1 cellular context compared by ENCODE assay signal in the genomic region with DNA sequence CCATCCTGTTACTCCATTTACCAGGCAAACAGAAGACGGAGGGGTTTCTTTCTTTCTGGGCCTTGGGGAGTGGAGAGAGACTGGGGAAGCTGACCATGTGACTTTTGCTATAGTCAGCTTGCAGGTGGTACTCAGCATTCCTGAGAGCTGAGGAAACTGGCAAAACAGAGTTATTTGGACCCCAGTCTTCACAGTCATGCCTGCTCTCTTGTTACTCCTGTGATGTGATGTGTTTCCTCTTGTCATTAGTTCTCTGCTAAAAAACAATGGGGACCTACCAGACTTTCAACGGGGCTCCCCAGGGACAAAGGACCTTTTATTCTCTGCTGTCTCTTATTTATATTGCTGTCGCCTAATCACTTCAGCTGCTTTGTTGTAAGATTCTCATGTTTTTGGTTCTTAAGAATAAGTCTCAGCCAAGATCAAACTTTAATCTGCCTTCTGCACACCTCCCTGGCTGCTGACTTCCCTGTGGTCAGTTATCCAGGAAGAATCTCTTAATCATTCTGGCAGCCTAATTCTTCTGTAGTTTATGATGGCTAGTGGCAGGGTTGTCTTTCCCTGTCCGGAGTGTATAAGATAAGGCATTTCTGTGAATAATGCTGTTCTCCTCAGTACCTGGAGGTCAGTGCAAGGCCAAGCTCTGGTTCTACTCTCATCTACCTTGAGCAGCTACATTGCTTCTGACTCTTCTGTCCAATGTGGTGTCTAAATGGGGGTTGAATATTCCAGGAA.
TF ChIP-seq lines count a peak whose summit lies in the region.

No MANE protein-coding gene starts in this region.

TF ChIP-seq in K562, 482 proteins besides CTCF, POLR2A, EP300 and RAD21 (continued from another document and continues in another):
- TF ChIP-seq MGA (IDR thresholded peaks at IDR 0.05) (no peak), YY1 (IDR thresholded peaks at IDR 0.05; ENCODE audit: borderline replicate concordance in 1 of 3, control insufficient read depth in 1 of 3, extremely low read depth in 1 of 3, insufficient read depth in 3 of 3, insufficient read length in 1 of 3, insufficient replicate concordance in 2 of 3, low read depth in 1 of 3, low read length in 2 of 3) (no peak), ZNF431 (CRISPR knock-in tag; IDR thresholded peaks at IDR 0.05) (no peak), CCAR2 (IDR thresholded peaks at IDR 0.05; ENCODE audit: low read depth, low read length) (no peak), NKRF (IDR thresholded peaks at IDR 0.05; ENCODE audit: borderline replicate concordance) (no peak), TCFL5 (CRISPR knock-in tag; conservative IDR thresholded peaks at IDR 0.05) (no peak), FOXJ2 (tag; IDR thresholded peaks at IDR 0.05) (peak; percentile 28; the same call in 1 of the 2 replicates), PURB (CRISPR knock-in tag; IDR thresholded peaks at IDR 0.05; ENCODE audit: low read depth) (no peak), PBX2 (CRISPR knock-in tag; IDR thresholded peaks at IDR 0.05; ENCODE audit: low read depth) (no peak), PBX2 (tag; conservative IDR thresholded peaks at IDR 0.05; ENCODE audit: low read depth) (peak; percentile 86), ZNF699 (CRISPR knock-in tag; IDR thresholded peaks at IDR 0.05; ENCODE audit: insufficient replicate concordance) (no peak), STAT5B (CRISPR knock-in tag; IDR thresholded peaks at IDR 0.05) (no peak), CEBPG (CRISPR knock-in tag; IDR thresholded peaks at IDR 0.05) (no peak), CEBPG (tag; conservative IDR thresholded peaks at IDR 0.05 in 1 of 2, IDR thresholded peaks at IDR 0.05 in 1 of 2) (no peak), HDAC3 (IDR thresholded peaks at IDR 0.05; ENCODE audit: borderline replicate concordance, partially characterized antibody) (peak; percentile 87), CCNT2 (IDR thresholded peaks at IDR 0.05; ENCODE audit: borderline replicate concordance, extremely low read depth, insufficient read length, low read depth, low read length) (peak; percentile 79), PHF21A (IDR thresholded peaks at IDR 0.05; ENCODE audit: borderline replicate concordance, low read depth) (no peak), ZNF561 (CRISPR knock-in tag; conservative IDR thresholded peaks at IDR 0.05) (no peak), GTF2A2 (tag; IDR thresholded peaks at IDR 0.05) (no peak), ZBTB7A (IDR thresholded peaks at IDR 0.05; ENCODE audit: borderline replicate concordance, control insufficient read depth, low read depth, low read length) (no peak)
- TF ChIP-seq, protein P1, sequence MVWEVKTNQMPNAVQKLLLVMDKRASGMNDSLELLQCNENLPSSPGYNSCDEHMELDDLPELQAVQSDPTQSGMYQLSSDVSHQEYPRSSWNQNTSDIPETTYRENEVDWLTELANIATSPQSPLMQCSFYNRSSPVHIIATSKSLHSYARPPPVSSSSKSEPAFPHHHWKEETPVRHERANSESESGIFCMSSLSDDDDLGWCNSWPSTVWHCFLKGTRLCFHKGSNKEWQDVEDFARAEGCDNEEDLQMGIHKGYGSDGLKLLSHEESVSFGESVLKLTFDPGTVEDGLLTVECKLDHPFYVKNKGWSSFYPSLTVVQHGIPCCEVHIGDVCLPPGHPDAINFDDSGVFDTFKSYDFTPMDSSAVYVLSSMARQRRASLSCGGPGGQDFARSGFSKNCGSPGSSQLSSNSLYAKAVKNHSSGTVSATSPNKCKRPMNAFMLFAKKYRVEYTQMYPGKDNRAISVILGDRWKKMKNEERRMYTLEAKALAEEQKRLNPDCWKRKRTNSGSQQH (CRISPR knock-in tag; IDR thresholded peaks at IDR 0.05), result no peak
- TF ChIP-seq, protein P2, sequence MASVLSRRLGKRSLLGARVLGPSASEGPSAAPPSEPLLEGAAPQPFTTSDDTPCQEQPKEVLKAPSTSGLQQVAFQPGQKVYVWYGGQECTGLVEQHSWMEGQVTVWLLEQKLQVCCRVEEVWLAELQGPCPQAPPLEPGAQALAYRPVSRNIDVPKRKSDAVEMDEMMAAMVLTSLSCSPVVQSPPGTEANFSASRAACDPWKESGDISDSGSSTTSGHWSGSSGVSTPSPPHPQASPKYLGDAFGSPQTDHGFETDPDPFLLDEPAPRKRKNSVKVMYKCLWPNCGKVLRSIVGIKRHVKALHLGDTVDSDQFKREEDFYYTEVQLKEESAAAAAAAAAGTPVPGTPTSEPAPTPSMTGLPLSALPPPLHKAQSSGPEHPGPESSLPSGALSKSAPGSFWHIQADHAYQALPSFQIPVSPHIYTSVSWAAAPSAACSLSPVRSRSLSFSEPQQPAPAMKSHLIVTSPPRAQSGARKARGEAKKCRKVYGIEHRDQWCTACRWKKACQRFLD (CRISPR knock-in tag; IDR thresholded peaks at IDR 0.05), result no peak
- TF ChIP-seq, protein P3, sequence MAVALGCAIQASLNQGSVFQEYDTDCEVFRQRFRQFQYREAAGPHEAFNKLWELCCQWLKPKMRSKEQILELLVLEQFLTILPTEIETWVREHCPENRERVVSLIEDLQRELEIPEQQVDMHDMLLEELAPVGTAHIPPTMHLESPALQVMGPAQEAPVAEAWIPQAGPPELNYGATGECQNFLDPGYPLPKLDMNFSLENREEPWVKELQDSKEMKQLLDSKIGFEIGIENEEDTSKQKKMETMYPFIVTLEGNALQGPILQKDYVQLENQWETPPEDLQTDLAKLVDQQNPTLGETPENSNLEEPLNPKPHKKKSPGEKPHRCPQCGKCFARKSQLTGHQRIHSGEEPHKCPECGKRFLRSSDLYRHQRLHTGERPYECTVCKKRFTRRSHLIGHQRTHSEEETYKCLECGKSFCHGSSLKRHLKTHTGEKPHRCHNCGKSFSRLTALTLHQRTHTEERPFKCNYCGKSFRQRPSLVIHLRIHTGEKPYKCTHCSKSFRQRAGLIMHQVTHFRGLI (CRISPR knock-in tag; IDR thresholded peaks at IDR 0.05), result no peak
- TF ChIP-seq, protein P4, sequence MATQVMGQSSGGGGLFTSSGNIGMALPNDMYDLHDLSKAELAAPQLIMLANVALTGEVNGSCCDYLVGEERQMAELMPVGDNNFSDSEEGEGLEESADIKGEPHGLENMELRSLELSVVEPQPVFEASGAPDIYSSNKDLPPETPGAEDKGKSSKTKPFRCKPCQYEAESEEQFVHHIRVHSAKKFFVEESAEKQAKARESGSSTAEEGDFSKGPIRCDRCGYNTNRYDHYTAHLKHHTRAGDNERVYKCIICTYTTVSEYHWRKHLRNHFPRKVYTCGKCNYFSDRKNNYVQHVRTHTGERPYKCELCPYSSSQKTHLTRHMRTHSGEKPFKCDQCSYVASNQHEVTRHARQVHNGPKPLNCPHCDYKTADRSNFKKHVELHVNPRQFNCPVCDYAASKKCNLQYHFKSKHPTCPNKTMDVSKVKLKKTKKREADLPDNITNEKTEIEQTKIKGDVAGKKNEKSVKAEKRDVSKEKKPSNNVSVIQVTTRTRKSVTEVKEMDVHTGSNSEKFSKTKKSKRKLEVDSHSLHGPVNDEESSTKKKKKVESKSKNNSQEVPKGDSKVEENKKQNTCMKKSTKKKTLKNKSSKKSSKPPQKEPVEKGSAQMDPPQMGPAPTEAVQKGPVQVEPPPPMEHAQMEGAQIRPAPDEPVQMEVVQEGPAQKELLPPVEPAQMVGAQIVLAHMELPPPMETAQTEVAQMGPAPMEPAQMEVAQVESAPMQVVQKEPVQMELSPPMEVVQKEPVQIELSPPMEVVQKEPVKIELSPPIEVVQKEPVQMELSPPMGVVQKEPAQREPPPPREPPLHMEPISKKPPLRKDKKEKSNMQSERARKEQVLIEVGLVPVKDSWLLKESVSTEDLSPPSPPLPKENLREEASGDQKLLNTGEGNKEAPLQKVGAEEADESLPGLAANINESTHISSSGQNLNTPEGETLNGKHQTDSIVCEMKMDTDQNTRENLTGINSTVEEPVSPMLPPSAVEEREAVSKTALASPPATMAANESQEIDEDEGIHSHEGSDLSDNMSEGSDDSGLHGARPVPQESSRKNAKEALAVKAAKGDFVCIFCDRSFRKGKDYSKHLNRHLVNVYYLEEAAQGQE (CRISPR knock-in tag; IDR thresholded peaks at IDR 0.05; ENCODE audit: low read depth), result no peak
